ENCODE assay signal across 8 cellular contexts in the genomic region with DNA sequence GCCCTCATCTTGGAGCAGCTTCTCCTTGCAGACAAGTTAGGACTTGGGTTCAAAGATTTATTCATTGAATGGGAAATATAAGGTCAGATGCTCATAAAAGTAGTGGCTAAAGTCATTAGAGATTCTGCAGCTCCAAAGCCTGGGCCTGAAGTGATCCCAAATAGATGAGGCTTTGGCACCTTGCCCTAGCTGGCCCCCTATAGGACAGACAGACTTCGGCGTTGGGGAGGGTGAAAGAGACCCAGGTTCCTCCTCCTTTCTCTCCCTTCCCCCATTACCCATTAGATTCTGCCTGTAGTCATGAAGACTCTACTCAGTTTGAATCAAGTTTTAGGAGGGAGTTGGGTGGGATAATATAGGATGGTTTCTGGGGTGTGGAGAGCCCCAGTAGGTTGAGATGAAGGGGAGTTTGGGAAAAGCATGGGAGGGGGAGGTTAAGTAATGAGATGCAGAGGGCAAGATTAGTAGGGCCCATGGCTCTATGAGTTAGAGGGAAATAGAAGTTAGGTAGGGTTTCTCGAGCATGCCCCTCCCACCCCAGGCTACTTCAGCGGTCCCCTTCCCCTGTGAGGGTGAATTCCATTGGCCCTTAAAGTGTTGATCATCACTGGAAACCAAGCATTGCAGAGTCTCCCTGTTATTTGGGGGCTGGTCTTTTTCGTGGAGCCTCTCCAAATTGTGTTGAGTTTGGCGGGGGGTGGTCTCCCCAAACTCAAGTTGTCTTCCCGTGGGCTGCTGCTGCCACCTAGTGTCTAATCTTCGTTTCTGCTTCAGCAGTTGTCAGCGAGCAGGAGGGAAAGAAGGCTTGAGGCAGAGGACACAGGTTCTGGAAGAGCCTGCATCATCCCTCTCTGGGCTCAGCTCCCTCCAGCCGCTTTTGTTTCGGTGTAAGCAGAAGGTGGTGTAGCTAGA. TPM values are rescaled to one million over a fixed set of nuclear protein-coding genes. Genes with fewer than 3 reads are reported as not detected.
DNase-seq lines count a peak whose midpoint lies in the region; ATAC-seq, FAIRE-seq and TF ChIP-seq lines count a peak whose summit lies in the region.

No MANE protein-coding gene starts in this region.

- peak overlapping the region; percentile 91 for H3K4me3 Mint-ChIP-seq in activated CD4-positive, alpha-beta T cell treated with anti-CD3 and anti-CD28 coated beads, Interleukin-2, amount 10 ng/mL, durations not matched to agents 7 days and 5 days

- in situ Hi-C loops in transverse colon (cut with MboI; ENCODE audit: low pct_ligation_motif_present in 1 of 4, low pct_unique_long_range_greater_than_20kb in 1 of 4, low sequenced_read_pairs in 3 of 4) = loop anchor here (5.0 to 10.0 kb wide), 5 partner anchors 51 to 211 kb away; a partner anchor contains a TSS

- ATAC-seq in GM21390 (IDR thresholded peaks at IDR 0.05; ENCODE audit: unreplicated experiment) = no peak

- TF ChIP-seq CTCF in transverse colon (IDR thresholded peaks at IDR 0.05) = peak; percentile 81 to 86 (median 81)

- no peaks in the 10 kb centered on the region for H3K36me3 ChIP-seq in transverse colon

- 14 to 18% methylated on average over 8 to 11 of the region's 11 CpGs for WGBS in transverse colon (ENCODE audit: low coverage in 1 of 2), 2 donors

- H3K27ac ChIP-seq in transverse colon = no peak overlapping the region

- POLR2A ChIA-PET in activated CD4-positive, alpha-beta T cell treated with anti-CD3 and anti-CD28 coated beads, Interleukin-2, amount 10 ng/mL, durations not matched to agents 7 days and 5 days (lab: Charles Lee) = interaction anchor here (0.6 kb wide), 1 partner anchor 63 kb away, joined by 4 read pairs; no protein-coding TSS in a partner anchor

- no peaks in the 10 kb centered on the region for H3K9me3 ChIP-seq in transverse colon

- H3K4me1 ChIP-seq in transverse colon = peaks cover 12 to 35% (median 27%) of the 10 kb centered on the region in 4 donors

- intact Hi-C loops in transverse colon (cut with DNase I; ENCODE audit: low total_unique reads) = loop anchor here (2.0 to 10.0 kb wide), 2 partner anchors 207 to 281 kb away; a partner anchor contains a TSS

- H3K4me3 ChIP-seq in transverse colon = no peak overlapping the region

- H3K36me3 Mint-ChIP-seq in activated CD4-positive, alpha-beta T cell treated with anti-CD3 and anti-CD28 coated beads, Interleukin-2, amount 10 ng/mL, durations not matched to agents 7 days and 5 days (ENCODE audit: low read depth) = no peaks in the 10 kb centered on the region

- TF ChIP-seq EP300 in transverse colon (IDR thresholded peaks at IDR 0.05; ENCODE audit: low read depth) = no peak

- no peak overlapping the region for H3K27ac Mint-ChIP-seq in activated CD4-positive, alpha-beta T cell treated with anti-CD3 and anti-CD28 coated beads, Interleukin-2, amount 10 ng/mL, durations not matched to agents 7 days and 5 days

- peaks cover 25% of the 10 kb centered on the region for H3K4me1 Mint-ChIP-seq in activated CD4-positive, alpha-beta T cell treated with anti-CD3 and anti-CD28 coated beads, Interleukin-2, amount 10 ng/mL, durations not matched to agents 7 days and 5 days

- peak; percentile 69 for DNase-seq in AG08396 (ENCODE audit: low spot score)
- no peak for DNase-seq in GM12891 (ENCODE audit: insufficient read length, low spot score)
- DNase-seq in NCI-H446 (lab: John Stamatoyannopoulos, UW) = peak; percentile 57 to 83
- peak; percentile 72 for DNase-seq in activated CD4-positive, alpha-beta T cell treated with anti-CD3 and anti-CD28 coated beads, Interleukin-2, amount 10 ng/mL, durations not matched to agents 7 days and 5 days
- peak; percentile 85 for DNase-seq in ecto neural progenitor cell (ENCODE audit: low spot score)
- DNase-seq in myocyte (ENCODE audit: low read depth) = peak; percentile 75
- peak; percentile 52 for DNase-seq in transverse colon

- FAIRE-seq in GM12891 (lab: Jason Lieb, UNC) = peak; percentile 93

- TF ChIP-seq POLR2A in GM12891 (IDR thresholded peaks at IDR 0.05; ENCODE audit: low read depth, low read length) (no peak), transverse colon (IDR thresholded peaks at IDR 0.05) (no peak)

- H3K27me3 ChIP-seq in transverse colon = no peaks in the 10 kb centered on the region

- no peaks in the 10 kb centered on the region for H3K9me3 Mint-ChIP-seq in activated CD4-positive, alpha-beta T cell treated with anti-CD3 and anti-CD28 coated beads, Interleukin-2, amount 10 ng/mL, durations not matched to agents 7 days and 5 days

- peaks cover 5% of the 10 kb centered on the region for H3K27me3 Mint-ChIP-seq in activated CD4-positive, alpha-beta T cell treated with anti-CD3 and anti-CD28 coated beads, Interleukin-2, amount 10 ng/mL, durations not matched to agents 7 days and 5 days

- CTCF ChIA-PET in activated CD4-positive, alpha-beta T cell treated with anti-CD3 and anti-CD28 coated beads, Interleukin-2, amount 10 ng/mL, durations not matched to agents 7 days and 5 days (lab: Charles Lee) = interaction anchor here (0.5 to 6.4 kb wide), 22 partner anchors 9 to 512 kb away, joined by 3 to 89 read pairs (median 4); a partner anchor contains a TSS

TF ChIP-seq in GM12891, 5 proteins besides CTCF, POLR2A, EP300 and RAD21:
- TF ChIP-seq POLR2AphosphoS5 (IDR thresholded peaks at IDR 0.05; ENCODE audit: low read depth, low read length) (no peak), PAX5 (IDR thresholded peaks at IDR 0.05; ENCODE audit: insufficient read depth, low read length, severe bottlenecking) (no peak), POU2F2 (IDR thresholded peaks at IDR 0.05; ENCODE audit: low read depth, low read length) (no peak), TAF1 (IDR thresholded peaks at IDR 0.05; ENCODE audit: low read depth, low read length) (no peak), SPI1 (IDR thresholded peaks at IDR 0.05; ENCODE audit: low read depth, low read length) (no peak)

RNA-seq across cellular contexts. Expression of a gene that starts 2.1 kb away (rescaled TPM):
- 6.8 TPM for polyA plus RNA-seq in GM12891 (2012; ENCODE audit: low read depth, missing spikeins)
- 10 to 100 TPM; 15.3 to 19.3 TPM for total RNA-seq in activated CD4-positive, alpha-beta T cell treated with anti-CD3 and anti-CD28 coated beads, Interleukin-2, amount 10 ng/mL, durations not matched to agents 7 days and 5 days
- total RNA-seq in myocyte = 46.6 and 55.3 TPM in 2 replicates
- polyA plus RNA-seq in myocyte (2012) = 67.3 TPM
- 10 to 100 TPM; 11.7 to 34.4 (median 21.3) TPM for total RNA-seq in transverse colon

RNA-seq across cellular contexts. Expression of a gene that starts 28.9 kb away (rescaled TPM):
- polyA plus RNA-seq in GM12891 (2012; ENCODE audit: low read depth, missing spikeins) = 57.1 TPM
- not detected for total RNA-seq in activated CD4-positive, alpha-beta T cell treated with anti-CD3 and anti-CD28 coated beads, Interleukin-2, amount 10 ng/mL, durations not matched to agents 7 days and 5 days
- total RNA-seq in myocyte (0.05 and 0.29 TPM in 2 replicates), transverse colon (1 to 10 TPM; 2.2 to 8.8 (median 5.8) TPM)
- not detected for polyA plus RNA-seq in myocyte (2012)
